Comparison of ENCODE assay signal across 1 cellular context in the genomic region with DNA sequence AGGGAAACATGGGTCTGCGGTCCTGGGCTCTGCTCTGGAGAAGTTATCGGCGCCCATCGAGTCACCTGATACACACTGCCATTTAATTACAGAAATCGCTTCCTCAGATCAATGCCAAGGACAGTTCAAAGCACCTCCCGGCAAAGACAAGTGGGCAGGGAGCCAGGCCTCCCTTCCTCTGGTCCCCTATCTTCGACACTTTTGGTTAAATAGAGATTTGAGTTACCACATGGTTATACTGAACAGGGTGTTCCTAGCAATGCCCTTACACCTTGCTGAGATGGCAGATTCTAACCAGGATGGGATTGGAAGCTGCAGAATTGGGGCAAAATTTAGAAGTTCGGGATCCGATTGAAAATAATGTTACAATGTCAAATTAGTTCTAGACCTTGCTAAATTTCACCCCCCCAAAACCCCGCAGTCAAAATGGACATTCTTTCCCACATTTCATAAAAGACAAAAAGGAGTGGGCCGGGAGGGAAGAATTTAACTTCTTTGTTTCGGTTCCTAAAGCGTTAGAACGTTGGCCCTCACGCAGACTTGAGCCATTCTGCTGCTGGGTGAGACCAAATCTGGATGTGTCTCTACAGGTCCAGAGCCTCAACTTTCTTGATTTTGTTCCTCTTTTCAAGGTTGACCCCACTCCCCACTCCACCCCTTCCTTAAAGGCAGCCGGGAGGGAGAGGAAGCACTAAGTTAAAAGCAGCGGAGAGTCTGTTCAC.
TF ChIP-seq lines count a peak whose summit lies in the region.

No MANE protein-coding gene starts in this region.

TF ChIP-seq in endothelial cell of umbilical vein, 7 proteins besides CTCF, POLR2A, EP300 and RAD21 (continued from another document):
- TF ChIP-seq EZH2 (IDR thresholded peaks at IDR 0.05; ENCODE audit: borderline replicate concordance, low read depth, low read length, severe bottlenecking) (peak; percentile 49), POLR2AphosphoS5 (IDR thresholded peaks at IDR 0.05; ENCODE audit: insufficient read depth, low read depth, low read length) (no peak)
TF ChIP-seq in endothelial cell of umbilical vein: peak in this region for 1.
